8 cellular contexts compared by ENCODE assay signal in genomic region chr4:99949034-99949998, GRCh38. TPM values are rescaled to one million over a fixed set of nuclear protein-coding genes. Genes with fewer than 3 reads are reported as not detected.
DNase-seq lines count a peak whose midpoint lies in the region; ATAC-seq and TF ChIP-seq lines count a peak whose summit lies in the region.

No MANE protein-coding gene starts in this region.

- H3K4me1 ChIP-seq in testis: peaks cover 24% of the 10 kb centered on the region

- 0 to 1% methylated on average over 47 to 98 of the region's 98 CpGs for WGBS in testis, 2 donors

- H3K9me3 Mint-ChIP-seq in glutamatergic neuron (ENCODE audit: unreplicated experiment): peaks cover 6% of the 10 kb centered on the region

- DNase-seq in GM04504 (ENCODE audit: low read depth) (peak; percentile 87), NB4 (ENCODE audit: low read depth) (peak; percentile 95), SK-MEL-5 (ENCODE audit: low read depth, low spot score) (peak; percentile 93), glutamatergic neuron (peak; percentile 88), omental fat pad (ENCODE audit: low spot score) (peak; percentile 78), testis (peak; percentile 93)
- peak; percentile 90 for DNase-seq in activated naive CD4-positive, alpha-beta T cell treated with anti-CD3 and anti-CD28 coated beads, Interleukin-2, amount 50 U/mL, for 16 hours

- H3K4me3 ChIP-seq in NB4 (ENCODE audit: low read depth, low read length): peak overlapping the region; percentile 91
- peak overlapping the region; percentile 81 to 84 for H3K4me3 ChIP-seq in testis

- H3K27ac Mint-ChIP-seq in glutamatergic neuron (ENCODE audit: unreplicated experiment): no peak overlapping the region

- no peak overlapping the region for H3K4me3 Mint-ChIP-seq in glutamatergic neuron (ENCODE audit: unreplicated experiment)

- H3K36me3 Mint-ChIP-seq in glutamatergic neuron (ENCODE audit: unreplicated experiment): no peaks in the 10 kb centered on the region

- intact Hi-C loops in testis (cut with DNase I; ENCODE audit: low total_unique reads): no loop called here

- no peaks in the 10 kb centered on the region for H3K27me3 ChIP-seq in testis

- H3K27ac ChIP-seq in testis: peak overlapping the region; percentile 92 to 93

- no peaks in the 10 kb centered on the region for H3K9me3 ChIP-seq in testis

- ATAC-seq in HG02571 (IDR thresholded peaks at IDR 0.05; ENCODE audit: unreplicated experiment) (peak; percentile 26), omental fat pad (ENCODE audit: low FRiP score) (peak; percentile 65)

- no peaks in the 10 kb centered on the region for H3K36me3 ChIP-seq in testis (ENCODE audit: low read depth, missing control alignments)

- H3K27me3 Mint-ChIP-seq in glutamatergic neuron (ENCODE audit: unreplicated experiment): peaks cover 2% of the 10 kb centered on the region

- in situ Hi-C loops in SK-MEL-5 (cut with HindIII; ENCODE audit: low pct_unique_long_range_greater_than_20kb, low sequenced_read_pairs): no loop called here

- TF ChIP-seq CTCF in NB4 (IDR thresholded peaks at IDR 0.05; ENCODE audit: low read depth, low read length): peak; percentile 71
- peak; percentile 74 for TF ChIP-seq CTCF in glutamatergic neuron (IDR thresholded peaks at IDR 0.05; ENCODE audit: partially characterized antibody, unreplicated experiment)
- peak in 1 of 3 donors; percentile 14 for TF ChIP-seq CTCF in omental fat pad (IDR thresholded peaks at IDR 0.05)
- TF ChIP-seq CTCF in testis (IDR thresholded peaks at IDR 0.05): peak; percentile 67 to 75 (median 70)

- H3K4me1 Mint-ChIP-seq in glutamatergic neuron (ENCODE audit: low read depth, unreplicated experiment): peaks cover 7% of the 10 kb centered on the region

- peak; percentile 15 for TF ChIP-seq POLR2A in NB4 (IDR thresholded peaks at IDR 0.05; ENCODE audit: extremely low read depth, insufficient read length)
- no peak for TF ChIP-seq POLR2A in testis (IDR thresholded peaks at IDR 0.05)

RNA-seq across cellular contexts. Expression of gene H2AZ1, which starts 0.8 kb away (rescaled TPM):
- 837 and 844 TPM in 2 replicates for total RNA-seq in SK-MEL-5 (2014; rRNA removed; shearing (Covaris generic))
- 587 and 591 TPM in 2 replicates for polyA plus RNA-seq in SK-MEL-5 (2015; cell fraction: cytosol; rRNA removed)
- polyA plus RNA-seq in SK-MEL-5 (2015; cell fraction: nucleus; rRNA removed): 486 and 490 TPM in 2 replicates
- total RNA-seq in glutamatergic neuron (ENCODE audit: unreplicated experiment) (246 TPM), omental fat pad (100 to 1,000 TPM in 3 of 4 donors, 10 to 100 TPM in 1; 99.0 to 177 (median 129) TPM), testis (10 to 100 TPM; 73.0 to 91.5 TPM)
- 260 TPM for polyA plus RNA-seq in testis (ENCODE audit: insufficient read depth, low read depth, low replicate concordance)

RNA-seq across cellular contexts. Expression of gene DNAJB14, which starts 2.9 kb away (rescaled TPM):
- 29.1 and 41.6 TPM in 2 replicates for total RNA-seq in SK-MEL-5 (2014; rRNA removed; shearing (Covaris generic))
- 12.8 and 12.9 TPM in 2 replicates for polyA plus RNA-seq in SK-MEL-5 (2015; cell fraction: cytosol; rRNA removed)
- 47.2 and 52.2 TPM in 2 replicates for polyA plus RNA-seq in SK-MEL-5 (2015; cell fraction: nucleus; rRNA removed)
- total RNA-seq in glutamatergic neuron (ENCODE audit: unreplicated experiment): 35.9 TPM
- 10 to 100 TPM; 27.7 to 45.2 (median 32.6) TPM for total RNA-seq in omental fat pad
- total RNA-seq in testis: 10 to 100 TPM; 19.9 to 22.4 TPM
- 7.7 TPM for polyA plus RNA-seq in testis (ENCODE audit: insufficient read depth, low read depth, low replicate concordance)

RNA-seq across cellular contexts. Expression of gene LAMTOR3, which starts 55.1 kb away (rescaled TPM):
- total RNA-seq in SK-MEL-5 (2014; rRNA removed; shearing (Covaris generic)): 64.0 and 65.0 TPM in 2 replicates
- polyA plus RNA-seq in SK-MEL-5 (2015; cell fraction: cytosol; rRNA removed): 37.8 and 41.6 TPM in 2 replicates
- 28.6 and 34.9 TPM in 2 replicates for polyA plus RNA-seq in SK-MEL-5 (2015; cell fraction: nucleus; rRNA removed)
- 39.1 TPM for total RNA-seq in glutamatergic neuron (ENCODE audit: unreplicated experiment)
- total RNA-seq in omental fat pad: 10 to 100 TPM; 41.3 to 48.9 (median 43.6) TPM
- 10 to 100 TPM; 42.0 to 51.7 TPM for total RNA-seq in testis
- polyA plus RNA-seq in testis (ENCODE audit: insufficient read depth, low read depth, low replicate concordance): 50.2 TPM

Comparison
In these comparisons a context has a peak if more than half of its experiments do, and no peak if none do; other contexts are left out.
1. Peak in every context shown above with its lines: DNase-seq, ATAC-seq, H3K4me3 ChIP-seq and H3K27ac ChIP-seq.